8 cellular contexts compared by ENCODE assay signal in the genomic region with DNA sequence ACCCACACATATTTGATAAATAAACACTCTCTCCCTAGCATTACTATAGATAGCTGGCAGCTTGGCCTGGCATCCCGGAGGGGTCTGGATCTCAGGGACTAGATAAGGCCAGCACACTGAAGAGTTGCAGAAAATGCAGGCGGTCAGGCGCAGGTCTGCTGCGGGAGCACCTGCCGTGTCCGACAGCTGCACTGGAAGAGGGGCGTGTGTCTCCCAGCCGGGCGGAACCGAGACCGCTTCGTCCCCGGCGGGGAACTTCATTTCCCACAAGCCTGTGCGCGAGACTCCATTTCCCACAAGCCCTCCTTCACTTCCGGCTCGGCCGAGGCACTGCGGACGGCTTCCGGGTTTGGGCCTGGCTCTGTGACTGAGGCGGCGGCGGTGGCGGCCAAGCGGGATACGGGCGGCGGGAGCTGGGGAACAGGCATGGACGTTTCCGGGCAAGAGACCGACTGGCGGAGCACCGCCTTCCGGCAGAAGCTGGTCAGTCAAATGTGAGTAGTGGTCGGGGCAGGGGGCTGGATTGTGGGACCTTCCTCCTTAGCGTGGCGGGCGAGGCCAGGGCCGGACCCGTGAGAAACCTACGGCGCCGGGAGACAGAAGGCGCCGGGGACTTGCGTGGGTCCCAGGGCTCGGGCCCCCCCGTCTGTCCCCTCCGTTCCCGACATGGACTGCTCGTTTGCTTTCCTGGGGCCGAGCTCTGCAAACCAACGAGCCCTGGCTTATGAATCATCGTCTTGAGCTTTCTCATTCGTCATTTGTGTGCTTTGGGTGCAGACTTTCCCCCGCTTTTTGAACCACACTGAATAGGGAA. TPM values are rescaled to one million over a fixed set of nuclear protein-coding genes. Genes with fewer than 3 reads are reported as not detected.
A peak's percentile ranks its signal among the peaks of the same experiment; 100 is the strongest.
DNase-seq lines count a peak whose midpoint lies in the region; ATAC-seq, FAIRE-seq and TF ChIP-seq lines count a peak whose summit lies in the region.

A gene with protein sequence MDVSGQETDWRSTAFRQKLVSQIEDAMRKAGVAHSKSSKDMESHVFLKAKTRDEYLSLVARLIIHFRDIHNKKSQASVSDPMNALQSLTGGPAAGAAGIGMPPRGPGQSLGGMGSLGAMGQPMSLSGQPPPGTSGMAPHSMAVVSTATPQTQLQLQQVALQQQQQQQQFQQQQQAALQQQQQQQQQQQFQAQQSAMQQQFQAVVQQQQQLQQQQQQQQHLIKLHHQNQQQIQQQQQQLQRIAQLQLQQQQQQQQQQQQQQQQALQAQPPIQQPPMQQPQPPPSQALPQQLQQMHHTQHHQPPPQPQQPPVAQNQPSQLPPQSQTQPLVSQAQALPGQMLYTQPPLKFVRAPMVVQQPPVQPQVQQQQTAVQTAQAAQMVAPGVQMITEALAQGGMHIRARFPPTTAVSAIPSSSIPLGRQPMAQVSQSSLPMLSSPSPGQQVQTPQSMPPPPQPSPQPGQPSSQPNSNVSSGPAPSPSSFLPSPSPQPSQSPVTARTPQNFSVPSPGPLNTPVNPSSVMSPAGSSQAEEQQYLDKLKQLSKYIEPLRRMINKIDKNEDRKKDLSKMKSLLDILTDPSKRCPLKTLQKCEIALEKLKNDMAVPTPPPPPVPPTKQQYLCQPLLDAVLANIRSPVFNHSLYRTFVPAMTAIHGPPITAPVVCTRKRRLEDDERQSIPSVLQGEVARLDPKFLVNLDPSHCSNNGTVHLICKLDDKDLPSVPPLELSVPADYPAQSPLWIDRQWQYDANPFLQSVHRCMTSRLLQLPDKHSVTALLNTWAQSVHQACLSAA (plus strand): TSS at position 358 of the 814 bp plus-strand sequence. CDS start 69 bp downstream, at position 427.

- no peaks in the 10 kb centered on the region for H3K27me3 Mint-ChIP-seq in T-helper 1 cell treated with Interleukin-12 subunit alpha and Interleukin-12 subunit beta and Interleukin-4 antibody, amounts not matched to agents 30 μg/mL and 1 μg/mL, for 36 hours (ENCODE audit: low read depth)

- H3K36me3 Mint-ChIP-seq in T-helper 1 cell treated with Interleukin-12 subunit alpha and Interleukin-12 subunit beta and Interleukin-4 antibody, amounts not matched to agents 30 μg/mL and 1 μg/mL, for 36 hours (ENCODE audit: low read depth) = peaks cover 26% of the 10 kb centered on the region

- ATAC-seq in HG02759 (IDR thresholded peaks at IDR 0.05; ENCODE audit: unreplicated experiment) (peak; percentile 89), psoas muscle (peak; percentile 89 to 93 (median 92))

- H3K9me3 ChIP-seq in right atrium auricular region (no peaks in the 10 kb centered on the region), psoas muscle (no peaks in the 10 kb centered on the region)

- peak within 1 kb of the TSS; percentile 84 for H3K4me3 ChIP-seq in GM12875 (ENCODE audit: low read depth, low read length)
- peak within 1 kb of the TSS; percentile 85 for H3K4me3 ChIP-seq in right atrium auricular region
- H3K4me3 ChIP-seq in psoas muscle = peak within 1 kb of the TSS; percentile 83

- TF ChIP-seq CTCF in GM12875 (IDR thresholded peaks at IDR 0.05; ENCODE audit: borderline replicate concordance, insufficient read depth, low read depth, low read length) (no peak), right atrium auricular region (IDR thresholded peaks at IDR 0.05) (peak in 1 of 2 donors; percentile 9), psoas muscle (IDR thresholded peaks at IDR 0.05) (no peak)

- peaks cover 41% of the 10 kb centered on the region for H3K4me1 Mint-ChIP-seq in T-helper 1 cell treated with Interleukin-12 subunit alpha and Interleukin-12 subunit beta and Interleukin-4 antibody, amounts not matched to agents 30 μg/mL and 1 μg/mL, for 36 hours (ENCODE audit: low read depth)

- no peaks in the 10 kb centered on the region for H3K9me3 Mint-ChIP-seq in T-helper 1 cell treated with Interleukin-12 subunit alpha and Interleukin-12 subunit beta and Interleukin-4 antibody, amounts not matched to agents 30 μg/mL and 1 μg/mL, for 36 hours

- WGBS in psoas muscle, 3 donors = 0 to 1% (median 1%) methylated on average over 52 to 58 of the region's 58 CpGs

- DNase-seq in NCI-H146 treated with DMSO at 0.1 percent for 48 hours (lab: John Stamatoyannopoulos, UW; ENCODE audit: unreplicated experiment) (peak; percentile 59), amniotic stem cell (lab: John Stamatoyannopoulos, UW) (peak; percentile 79), right atrium auricular region (ENCODE audit: low spot score) (peak; percentile 95), psoas muscle (peak; percentile 92 to 96), urothelium cell line (ENCODE audit: low spot score) (peak; percentile 96)

- H3K36me3 ChIP-seq in right atrium auricular region (no peaks in the 10 kb centered on the region), psoas muscle (ENCODE audit: insufficient read depth in 1 of 2, low read depth in 1 of 2) (peaks cover 0 to 6% of the 10 kb centered on the region in 2 donors)

- H3K4me1 ChIP-seq in right atrium auricular region = peaks cover 0 to 49% of the 10 kb centered on the region in 2 donors
- H3K4me1 ChIP-seq in psoas muscle = peaks cover 27% of the 10 kb centered on the region

- H3K27ac ChIP-seq in right atrium auricular region = peak within 1 kb of the TSS; percentile 94
- H3K27ac ChIP-seq in psoas muscle = peak within 1 kb of the TSS; percentile 95

- H3K27me3 ChIP-seq in right atrium auricular region (no peaks in the 10 kb centered on the region), psoas muscle (ENCODE audit: insufficient read depth in 3 of 3, low read length in 2 of 3) (no peaks in the 10 kb centered on the region)

- peak within 1 kb of the TSS; percentile 98 for H3K27ac Mint-ChIP-seq in T-helper 1 cell treated with Interleukin-12 subunit alpha and Interleukin-12 subunit beta and Interleukin-4 antibody, amounts not matched to agents 30 μg/mL and 1 μg/mL, for 36 hours

- peak; percentile 98 for FAIRE-seq in urothelium cell line (lab: Jason Lieb, UNC)

- H3K4me3 Mint-ChIP-seq in T-helper 1 cell treated with Interleukin-12 subunit alpha and Interleukin-12 subunit beta and Interleukin-4 antibody, amounts not matched to agents 30 μg/mL and 1 μg/mL, for 36 hours = peak within 1 kb of the TSS; percentile 97

- intact Hi-C loops in psoas muscle (cut with DNase I) = loop anchor here in 1 of 2 donors (5.0 kb wide), 1 partner anchor 65 kb away; no protein-coding TSS in a partner anchor

RNA-seq across cellular contexts. Expression of the gene that starts here (rescaled TPM):
- total RNA-seq in right atrium auricular region (10 to 100 TPM; 18.8 to 40.6 TPM), psoas muscle (10 to 100 TPM; 46.4 to 94.8 (median 73.6) TPM)
- polyA plus RNA-seq in psoas muscle = 10 to 100 TPM; 33.8 to 61.5 (median 41.5) TPM

Comparison
In these comparisons a context has a peak if more than half of its experiments do, and no peak if none do; other contexts are left out.
1. Peak in every context shown above with its lines: DNase-seq, ATAC-seq, H3K4me3 ChIP-seq and H3K27ac ChIP-seq.